In genomic region chr12:124910561-124911478, GRCh38 we compare ENCODE assay signal across 8 cellular contexts. TPM values are rescaled to one million over a fixed set of nuclear protein-coding genes. Genes with fewer than 3 reads are reported as not detected.
DNase-seq lines count a peak whose midpoint lies in the region; ATAC-seq and TF ChIP-seq lines count a peak whose summit lies in the region.

No MANE protein-coding gene starts in this region.

- H3K9me3 ChIP-seq in DOHH2 (ENCODE audit: control insufficient read depth, insufficient read depth, low read length), result no peaks in the 10 kb centered on the region
- no peaks in the 10 kb centered on the region for H3K9me3 ChIP-seq in psoas muscle

- peaks cover 26% of the 10 kb centered on the region for H4K20me1 ChIP-seq in DOHH2 (ENCODE audit: control insufficient read depth, insufficient read depth, low read depth, low read length)

- ATAC-seq in esophagus mucosa (peak; percentile 0), psoas muscle (peak; percentile 3 to 19 (median 10))

- H3K27me3 ChIP-seq in DOHH2 (ENCODE audit: control insufficient read depth, low read length) (no peaks in the 10 kb centered on the region; the same call in 1 of the 2 replicates), psoas muscle (ENCODE audit: insufficient read depth in 3 of 3, low read length in 2 of 3) (no peaks in the 10 kb centered on the region)

- DNase-seq in RKO (ENCODE audit: low spot score), result peak; percentile 53
- no peak for DNase-seq in psoas muscle
- DNase-seq in NCI-H187 (lab: John Stamatoyannopoulos, UW), result no peak
- DNase-seq in DMS114 treated with DMSO at 0.1 percent for 48 hours (lab: John Stamatoyannopoulos, UW; ENCODE audit: unreplicated experiment), result no peak
- no peak for DNase-seq in stimulated activated CD8-positive, alpha-beta memory T cell treated with anti-CD3 and anti-CD28 coated beads, Interleukin-4, amount 100 ng/mL, for 48 hours
- DNase-seq in T-helper 9 cell, result no peak

- intact Hi-C loops in psoas muscle (cut with DNase I), result no loop called here

- WGBS in psoas muscle, 3 donors, result 32 to 55% (median 38%) methylated on average over 9 of the region's 9 CpGs

- H3K27ac ChIP-seq in DOHH2 (ENCODE audit: low read depth, low read length), result no peak overlapping the region
- H3K27ac ChIP-seq in psoas muscle, result peak overlapping the region; percentile 75

- H3K4me3 ChIP-seq in DOHH2 (ENCODE audit: low read length) (0 out of 2 replicates have a peak overlapping the region, but pooled peaks have one; percentile 18), psoas muscle (peak overlapping the region; percentile 62)

- H3K4me2 ChIP-seq in DOHH2 (ENCODE audit: low read length), result peak overlapping the region; percentile 12; the same call in 1 of the 2 replicates

- H3F3A ChIP-seq in DOHH2 (ENCODE audit: control insufficient read depth, insufficient read depth), result peaks cover 60% of the 10 kb centered on the region

- H3K79me2 ChIP-seq in DOHH2 (ENCODE audit: control insufficient read depth, low read length), result peaks cover 44% of the 10 kb centered on the region

- H3K36me3 ChIP-seq in DOHH2 (ENCODE audit: control insufficient read depth, low read length), result peaks cover 41% of the 10 kb centered on the region
- H3K36me3 ChIP-seq in psoas muscle (ENCODE audit: insufficient read depth in 1 of 2, low read depth in 1 of 2), result peaks cover 3 to 29% of the 10 kb centered on the region in 2 donors

- no peaks in the 10 kb centered on the region for H3K9me2 ChIP-seq in DOHH2 (replicated peaks; ENCODE audit: control insufficient read depth, low read length)

- TF ChIP-seq CTCF in DOHH2 (IDR thresholded peaks at IDR 0.05; ENCODE audit: low read depth, low read length, poor library complexity, severe bottlenecking) (no peak), psoas muscle (IDR thresholded peaks at IDR 0.05) (no peak)

- peaks cover 44% of the 10 kb centered on the region for H3K4me1 ChIP-seq in DOHH2 (ENCODE audit: control insufficient read depth, low read length)
- H3K4me1 ChIP-seq in psoas muscle, result peaks cover 19% of the 10 kb centered on the region

RNA-seq across cellular contexts. Expression of gene UBC, which starts 3.6 kb away (rescaled TPM):
- total RNA-seq in esophagus mucosa (1,223 TPM), psoas muscle (over 10,000 TPM in 1 of 4 donors, 1,000 to 10,000 TPM in 3; 2,036 to 18,039 (median 3,061) TPM)
- polyA plus RNA-seq in psoas muscle, result 1,000 to 10,000 TPM; 2,132 to 9,997 (median 2,719) TPM

RNA-seq across cellular contexts. Expression of gene SCARB1, which starts 47.2 kb away (rescaled TPM):
- total RNA-seq in esophagus mucosa (10.2 TPM), psoas muscle (10 to 100 TPM in 2 of 4 donors, 1 to 10 TPM in 2; 9.1 to 19.6 (median 12.6) TPM)
- polyA plus RNA-seq in psoas muscle, result 1 to 10 TPM; 5.7 to 8.6 (median 7.9) TPM
